In the genomic region with DNA sequence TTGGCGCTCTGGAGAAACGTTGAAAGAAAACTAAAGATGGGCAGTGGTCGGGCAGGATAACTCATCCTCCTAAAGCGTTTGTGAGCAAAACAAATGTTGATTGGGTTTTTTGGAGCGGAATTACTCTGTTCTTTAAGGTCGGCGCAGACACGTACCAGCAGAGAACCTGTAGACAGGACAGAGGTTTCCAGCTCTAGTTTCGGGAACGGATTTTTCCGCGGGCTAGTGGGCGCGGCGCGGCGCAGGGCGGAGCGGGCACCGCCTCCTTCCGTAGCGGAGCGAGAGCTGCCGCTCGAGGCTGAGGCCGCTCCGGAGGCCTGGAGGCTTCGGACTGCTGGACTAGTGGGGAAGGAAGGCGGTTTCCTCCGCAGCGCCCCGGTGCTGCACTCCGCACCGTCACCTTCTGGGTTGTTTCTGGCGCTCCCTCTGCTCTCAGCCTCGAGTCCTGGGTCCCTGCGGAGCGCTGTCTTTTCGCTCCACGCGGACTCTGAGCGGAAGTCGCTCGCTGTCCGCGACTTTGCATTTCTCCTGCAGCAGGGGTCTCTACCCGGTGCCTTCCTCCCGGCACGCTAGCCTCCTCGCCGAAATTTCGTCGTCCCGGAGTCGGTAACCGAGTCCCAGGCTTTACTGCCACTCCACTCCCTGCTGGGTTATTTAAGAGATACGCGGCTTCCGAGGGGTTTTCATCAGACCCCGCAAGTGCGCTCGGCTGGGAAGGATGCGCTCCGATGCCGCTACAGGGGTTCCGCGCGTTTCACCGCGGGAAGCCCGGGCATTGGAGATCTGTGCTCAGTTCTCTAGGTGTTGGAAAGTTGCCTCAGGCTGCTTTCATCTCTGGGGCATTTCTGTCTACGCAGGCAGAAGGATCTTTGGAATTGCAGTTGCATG, we compare ENCODE assay signal across 10 cellular contexts. TPM values are rescaled to one million over a fixed set of nuclear protein-coding genes. Genes with fewer than 3 reads are reported as not detected.
DNase-seq lines count a peak whose midpoint lies in the region; ATAC-seq, FAIRE-seq and TF ChIP-seq lines count a peak whose summit lies in the region.
"Had no signal": no experiment of that assay in that cellular context is flagged by ENCODE, and none has a peak within 500 bp of the region (broad histone marks: within the 10 kb centered on the region; RNA-seq: fewer than 3 reads in every experiment).

No MANE protein-coding gene starts in this region.

- H3K4me1 Mint-ChIP-seq in astrocyte (ENCODE audit: low read depth, unreplicated experiment): peaks cover 5% of the 10 kb centered on the region

- intact Hi-C loops in Right ventricle myocardium inferior (cut with DNase I): no loop called here
- intact Hi-C loops in lower lobe of right lung (cut with DNase I): loop anchor here (10.0 kb wide), 1 partner anchor 260 kb away; no protein-coding TSS in a partner anchor

- H3K4me3 ChIP-seq in right atrium auricular region (peak overlapping the region in 1 of 2 donors; percentile 33), astrocyte (ENCODE audit: insufficient read depth, low read depth, low read length) (no peak overlapping the region), lower lobe of right lung (peak overlapping the region; percentile 35), upper lobe of left lung (peak overlapping the region in 3 of 4 donors; percentile 12 to 39 (median 26))

- no peak overlapping the region for H3K9ac ChIP-seq in astrocyte (ENCODE audit: low read length)

- peaks cover 42% of the 10 kb centered on the region for H3K27me3 Mint-ChIP-seq in astrocyte (ENCODE audit: low read depth, unreplicated experiment)

- H3K27ac Mint-ChIP-seq in astrocyte (ENCODE audit: unreplicated experiment): peak overlapping the region; percentile 34

- peak overlapping the region; percentile 69 for H3K4me3 Mint-ChIP-seq in astrocyte (ENCODE audit: unreplicated experiment)

- no peak for TF ChIP-seq POLR2A in upper lobe of left lung (IDR thresholded peaks at IDR 0.05)

- no peaks in the 10 kb centered on the region for H3K79me2 ChIP-seq in astrocyte (ENCODE audit: insufficient read depth, low read length)

- no peak for TF ChIP-seq EP300 in upper lobe of left lung (IDR thresholded peaks at IDR 0.05)

- FAIRE-seq in astrocyte (lab: Jason Lieb, UNC): no peak

- WGBS in upper lobe of left lung, 2 donors: 4% methylated on average over 24 to 50 of the region's 72 CpGs

- H3K9me3 ChIP-seq in right atrium auricular region (no peaks in the 10 kb centered on the region), astrocyte (ENCODE audit: insufficient read depth, low read depth, low read length) (no peaks in the 10 kb centered on the region), lower lobe of right lung (no peaks in the 10 kb centered on the region), upper lobe of left lung (no peaks in the 10 kb centered on the region)

- DNase-seq in Right ventricle myocardium inferior (ENCODE audit: missing footprints) (no peak), right atrium auricular region (ENCODE audit: low spot score) (no peak), astrocyte (ENCODE audit: low read depth) (no peak), lower lobe of right lung (peak; percentile 51), upper lobe of left lung (peak in 1 of 2 donors; percentile 90), NCI-H2196 (lab: John Stamatoyannopoulos, UW; ENCODE audit: unreplicated experiment) (no peak), NCI-H748 treated with DMSO at 0.1 percent for 48 hours (lab: John Stamatoyannopoulos, UW) (no peak)

- H4K20me1 ChIP-seq in astrocyte (ENCODE audit: insufficient read depth, low read length): peaks cover 9% of the 10 kb centered on the region

- TF ChIP-seq CTCF in right atrium auricular region (IDR thresholded peaks at IDR 0.05) (no peak), astrocyte (IDR thresholded peaks at IDR 0.05; ENCODE audit: insufficient read depth, low read depth, low read length) (no peak), lower lobe of right lung (IDR thresholded peaks at IDR 0.05) (no peak), upper lobe of left lung (IDR thresholded peaks at IDR 0.05) (peak in 1 of 6 experiments; percentile 7)

- peaks cover 0 to 20% of the 10 kb centered on the region in 2 donors for H3K4me1 ChIP-seq in right atrium auricular region
- H3K4me1 ChIP-seq in astrocyte (ENCODE audit: insufficient read depth, low read length): peaks cover 6% of the 10 kb centered on the region
- H3K4me1 ChIP-seq in lower lobe of right lung: peaks cover 13% of the 10 kb centered on the region
- peaks cover 7 to 24% (median 17%) of the 10 kb centered on the region in 4 donors for H3K4me1 ChIP-seq in upper lobe of left lung

- peaks cover 44 to 57% of the 10 kb centered on the region in 2 donors for H3K27me3 ChIP-seq in right atrium auricular region
- peaks cover 93% of the 10 kb centered on the region for H3K27me3 ChIP-seq in astrocyte (ENCODE audit: insufficient read depth, low read length)
- peaks cover 93% of the 10 kb centered on the region for H3K27me3 ChIP-seq in lower lobe of right lung (ENCODE audit: low read depth)
- H3K27me3 ChIP-seq in upper lobe of left lung: peaks cover 2 to 65% (median 33%) of the 10 kb centered on the region in 4 donors

- H3K9me3 Mint-ChIP-seq in astrocyte (ENCODE audit: unreplicated experiment): peaks cover 13% of the 10 kb centered on the region

- H3K36me3 ChIP-seq in right atrium auricular region (no peaks in the 10 kb centered on the region), astrocyte (ENCODE audit: insufficient read depth, low read length) (no peaks in the 10 kb centered on the region), lower lobe of right lung (no peaks in the 10 kb centered on the region), upper lobe of left lung (no peaks in the 10 kb centered on the region)

- peak overlapping the region; percentile 70 for H2AFZ ChIP-seq in astrocyte (ENCODE audit: low read depth, low read length)

- ATAC-seq in Right ventricle myocardium inferior: peak; percentile 45
- peak; percentile 61 to 78 for ATAC-seq in lower lobe of right lung
- peak; percentile 24 to 64 for ATAC-seq in upper lobe of left lung (ENCODE audit: low FRiP score in 2 of 2)
- ATAC-seq in GM21619 (IDR thresholded peaks at IDR 0.05; ENCODE audit: unreplicated experiment): no peak

- H3K4me2 ChIP-seq in astrocyte (ENCODE audit: low read length): peak overlapping the region; percentile 78

- H3K27ac ChIP-seq in right atrium auricular region (no peak overlapping the region), astrocyte (ENCODE audit: low read depth, low read length) (no peak overlapping the region), lower lobe of right lung (no peak overlapping the region), upper lobe of left lung (no peak overlapping the region)

- H3K36me3 Mint-ChIP-seq in astrocyte (ENCODE audit: low read depth, unreplicated experiment): peaks cover 4% of the 10 kb centered on the region

RNA-seq across cellular contexts. Expression of a gene that starts 7.0 kb away (rescaled TPM):
- total RNA-seq in Right ventricle myocardium inferior (0.05 TPM), right atrium auricular region (under 1 TPM in 1 of 2 donors, not detected in 1; 0.04 TPM), astrocyte (0.07 TPM in 1 of 2 replicates, not detected in the other), lower lobe of right lung (0.44 TPM), upper lobe of left lung (under 1 TPM; under 0.01 to 0.69 (median 0.40) TPM)

RNA-seq across cellular contexts. Expression of a gene that starts 28.7 kb away (rescaled TPM):
- total RNA-seq in Right ventricle myocardium inferior (not detected), right atrium auricular region (not detected), astrocyte (0.14 TPM in 1 of 2 replicates, not detected in the other), lower lobe of right lung (not detected), upper lobe of left lung (not detected)
- total RNA-seq: Daoy, NCI-H460 had no signal
